ENCODE assay signal across 8 cellular contexts in genomic region chr14:21024668-21025373, GRCh38. TPM values are rescaled to one million over a fixed set of nuclear protein-coding genes. Genes with fewer than 3 reads are reported as not detected.
DNase-seq lines count a peak whose midpoint lies in the region; ATAC-seq and TF ChIP-seq lines count a peak whose summit lies in the region.

Gene NDRG2, minus strand, starts transcription at chr14:21025061. Its CDS starts 1,746 bp downstream, at chr14:21023315.

- H3K9me3 ChIP-seq in endodermal cell (ENCODE audit: control insufficient read depth, low read length) (no peaks in the 10 kb centered on the region), mucosa of descending colon (no peaks in the 10 kb centered on the region)

- no peaks in the 10 kb centered on the region for H3K36me3 ChIP-seq in endodermal cell (ENCODE audit: control insufficient read depth, insufficient read depth, low read length)
- no peaks in the 10 kb centered on the region for H3K36me3 ChIP-seq in mucosa of descending colon (ENCODE audit: low read depth)

- H3K4me3 Mint-ChIP-seq in endodermal cell: peak within 1 kb of the TSS; percentile 65

- ATAC-seq in mucosa of descending colon (peak; percentile 93), GM21825 (IDR thresholded peaks at IDR 0.05; ENCODE audit: unreplicated experiment) (no peak)

- peaks cover 28% of the 10 kb centered on the region for H3K27me3 Mint-ChIP-seq in endodermal cell (ENCODE audit: insufficient read depth)

- no peak for TF ChIP-seq CTCF in endodermal cell (conservative IDR thresholded peaks at IDR 0.05)
- TF ChIP-seq CTCF in mucosa of descending colon (IDR thresholded peaks at IDR 0.05): no peak

- peaks cover 11% of the 10 kb centered on the region for H3K27me3 ChIP-seq in endodermal cell (ENCODE audit: control insufficient read depth, insufficient read depth, low read length, poor library complexity, severe bottlenecking)

- H3K27ac ChIP-seq in endodermal cell (ENCODE audit: low read depth, low read length): peak within 1 kb of the TSS; percentile 17

- no peaks in the 10 kb centered on the region for H3K9me3 Mint-ChIP-seq in endodermal cell

- DNase-seq in DMS153 (lab: John Stamatoyannopoulos, UW) (peak; percentile 4), DMS153 treated with DMSO at 0.1 percent for 48 hours (lab: John Stamatoyannopoulos, UW; ENCODE audit: unreplicated experiment) (no peak), NCI-H2227 treated with DMSO at 0.1 percent for 48 hours (lab: John Stamatoyannopoulos, UW) (peak; percentile 53), endodermal cell (peak; percentile 96), mucosa of descending colon (peak; percentile 90 to 92 (median 92))
- peak; percentile 79 for DNase-seq in activated CD8-positive, alpha-beta memory T cell treated with anti-CD3 and anti-CD28 coated beads, Interleukin-2, amount 50 U/mL, for 4 hours
- DNase-seq in stimulated activated CD8-positive, alpha-beta memory T cell treated with anti-CD3 and anti-CD28 coated beads, Interleukin-15, amount 100 ng/mL, for 48 hours (ENCODE audit: low read depth in 2 of 2): peak; percentile 42 to 44

- H3K4me3 ChIP-seq in endodermal cell (ENCODE audit: low read length) (peak within 1 kb of the TSS; percentile 81), mucosa of descending colon (peak within 1 kb of the TSS; percentile 39)

- 1 to 20% methylated on average over 1 to 64 of the region's 68 CpGs for WGBS in endodermal cell (ENCODE audit: insufficient coverage in 1 of 2, insufficient read length in 1 of 2), 2 experiments

- peak within 1 kb of the TSS; percentile 97 for H3K27ac Mint-ChIP-seq in endodermal cell

- peaks cover 19% of the 10 kb centered on the region for H3K36me3 Mint-ChIP-seq in endodermal cell (ENCODE audit: low read depth)

- intact Hi-C loops in mucosa of descending colon (cut with DNase I, micrococcal nuclease): no loop called here

- H3K4me1 Mint-ChIP-seq in endodermal cell: peaks cover 39% of the 10 kb centered on the region

- peak within 1 kb of the TSS; percentile 36 for H3K9ac ChIP-seq in endodermal cell (ENCODE audit: extremely low read depth, low read length, poor library complexity, severe bottlenecking)

- no peaks in the 10 kb centered on the region for H3K4me1 ChIP-seq in endodermal cell (ENCODE audit: control insufficient read depth, insufficient read depth, low read length)
- H3K4me1 ChIP-seq in mucosa of descending colon (ENCODE audit: low read depth): peaks cover 12% of the 10 kb centered on the region

RNA-seq across cellular contexts. Expression of gene NDRG2, which starts in this region (rescaled TPM):
- 10 to 100 TPM; 46.3 to 52.8 TPM for total RNA-seq in endodermal cell
- 29.0 TPM for polyA plus RNA-seq in endodermal cell (2013, experiment 1 of 2)
- 32.2 TPM for polyA plus RNA-seq in endodermal cell (2013, experiment 2 of 2)
- total RNA-seq in mucosa of descending colon: 100 to 1,000 TPM; 156 to 212 (median 188) TPM
